ENCODE assay signal across 15 cellular contexts in genomic region chr20:25032065-25032477, GRCh38. TPM values are rescaled to one million over a fixed set of nuclear protein-coding genes. Genes with fewer than 3 reads are reported as not detected.
DNase-seq lines count a peak whose midpoint lies in the region; TF ChIP-seq lines count a peak whose summit lies in the region.
"Had no signal": no experiment of that assay in that cellular context is flagged by ENCODE, and none has a peak within 500 bp of the region (broad histone marks: within the 10 kb centered on the region; RNA-seq: fewer than 3 reads in every experiment).

No MANE protein-coding gene starts in this region.

- H3K36me3 Mint-ChIP-seq in mesothelial cell of epicardium = no peaks in the 10 kb centered on the region

- no peak overlapping the region for H3K4me3 Mint-ChIP-seq in mesothelial cell of epicardium
- H3K4me3 Mint-ChIP-seq: activated naive CD4-positive, alpha-beta T cell treated with anti-CD3 and anti-CD28 coated beads for 36 hours; CD14-positive monocyte; stimulated activated memory B cell treated with anti-CD40 and anti-IgM and Interleukin-4, amounts not matched to agents 10 μg/mL and 1 μg/mL and 100 μg/mL, for 72 hours had no signal

- no peaks in the 10 kb centered on the region for H3K9me3 Mint-ChIP-seq in mesothelial cell of epicardium
- H3K9me3 Mint-ChIP-seq: activated naive CD4-positive, alpha-beta T cell treated with anti-CD3 and anti-CD28 coated beads for 36 hours; CD14-positive monocyte; stimulated activated memory B cell treated with anti-CD40 and anti-IgM and Interleukin-4, amounts not matched to agents 10 μg/mL and 1 μg/mL and 100 μg/mL, for 72 hours had no signal

- H3K27me3 ChIP-seq in ectodermal cell (ENCODE audit: control insufficient read depth, insufficient read depth, low read length, poor library complexity, severe bottlenecking) (no peaks in the 10 kb centered on the region), stomach (no peaks in the 10 kb centered on the region)

- H3K9me3 ChIP-seq in ectodermal cell (ENCODE audit: control insufficient read depth, low read length) (no peaks in the 10 kb centered on the region), stomach (no peaks in the 10 kb centered on the region)

- intact Hi-C loops in stomach (cut with DNase I; ENCODE audit: low total_unique reads) = no loop called here

- 93 to 95% methylated on average over 16 of the region's 16 CpGs for WGBS in ectodermal cell, 2 experiments
- 87 to 98% (median 92%) methylated on average over 16 of the region's 16 CpGs for WGBS in stomach, 5 donors

- H3K4me1 ChIP-seq in ectodermal cell (ENCODE audit: control insufficient read depth, insufficient read depth, low read length) (peaks cover 5% of the 10 kb centered on the region), stomach (peaks cover 48 to 69% (median 57%) of the 10 kb centered on the region in 4 donors)

- peaks cover 50% of the 10 kb centered on the region for H3K4me1 Mint-ChIP-seq in mesothelial cell of epicardium

- H3K4me3 ChIP-seq in ectodermal cell (ENCODE audit: insufficient read depth, low read depth, low read length) (no peak overlapping the region), stomach (no peak overlapping the region)

- H3K27ac ChIP-seq in ectodermal cell (ENCODE audit: insufficient read depth, low read depth, low read length, poor library complexity, severe bottlenecking) (peak overlapping the region; percentile 72), stomach (peak overlapping the region; percentile 1 to 84 (median 77))

- no peak for TF ChIP-seq EP300 in stomach (IDR thresholded peaks at IDR 0.05)

- peak overlapping the region; percentile 71 for H3K27ac Mint-ChIP-seq in mesothelial cell of epicardium
- H3K27ac Mint-ChIP-seq: activated naive CD4-positive, alpha-beta T cell treated with anti-CD3 and anti-CD28 coated beads for 36 hours; CD14-positive monocyte had no signal

- TF ChIP-seq POLR2A in stomach (IDR thresholded peaks at IDR 0.05) = no peak

- no peak for TF ChIP-seq CTCF in mesothelial cell of epicardium (IDR thresholded peaks at IDR 0.05; ENCODE audit: unreplicated experiment)
- TF ChIP-seq CTCF in stomach (IDR thresholded peaks at IDR 0.05) = no peak

- H3K36me3 ChIP-seq in ectodermal cell (ENCODE audit: control insufficient read depth, insufficient read depth, low read length) (no peaks in the 10 kb centered on the region), stomach (peaks cover 0 to 27% (median 25%) of the 10 kb centered on the region in 4 donors)

- peak; percentile 63 for DNase-seq in RPMI7951 (ENCODE audit: low read depth)
- no peak for DNase-seq in mesothelial cell of epicardium (ENCODE audit: low spot score in 2 of 2, unreplicated experiment in 2 of 2)
- DNase-seq in stomach = no peak
- DNase-seq in NCI-H524 treated with DMSO at 0.1 percent for 48 hours (lab: John Stamatoyannopoulos, UW) = no peak
- DNase-seq in cortex of kidney (lab: John Stamatoyannopoulos, UW) = no peak
- DNase-seq in NCI-H446 (lab: John Stamatoyannopoulos, UW) = no peak
- no peak for DNase-seq in DMS79 (lab: John Stamatoyannopoulos, UW)
- DNase-seq: activated CD8-positive, alpha-beta memory T cell treated with anti-CD3 and anti-CD28 coated beads for 24 hours; activated naive CD4-positive, alpha-beta T cell treated with anti-CD3 and anti-CD28 coated beads for 36 hours; kidney glomerular epithelial cell; NCI-H1105 had no signal

- peaks cover 18% of the 10 kb centered on the region for H3K27me3 Mint-ChIP-seq in mesothelial cell of epicardium (ENCODE audit: low read depth)
- H3K27me3 Mint-ChIP-seq: stimulated activated memory B cell treated with anti-CD40 and anti-IgM and Interleukin-4, amounts not matched to agents 10 μg/mL and 1 μg/mL and 100 μg/mL, for 72 hours had no signal

RNA-seq across cellular contexts. Expression of gene ACSS1, which starts 25.9 kb away (rescaled TPM):
- 1.6 and 2.0 TPM in 2 replicates for total RNA-seq in RPMI7951 (2014; rRNA removed; shearing (Covaris generic))
- 0.48 TPM for polyA plus RNA-seq in ectodermal cell (2013, experiment 1 of 4)
- 0.52 TPM for polyA plus RNA-seq in ectodermal cell (2013, experiment 2 of 4)
- 0.48 TPM for polyA plus RNA-seq in ectodermal cell (2013, experiment 3 of 4)
- 0.49 TPM for polyA plus RNA-seq in ectodermal cell (2013, experiment 4 of 4)
- total RNA-seq in mesothelial cell of epicardium (4.0 to 5.2 TPM (median 4.8 TPM) in 3 replicates), stomach (100 to 1,000 TPM in 1 of 5 donors, 10 to 100 TPM in 3, 1 to 10 TPM in 1; 7.0 to 135 (median 35.6) TPM)
- 10 to 100 TPM; 35.3 to 37.7 (median 35.9) TPM for polyA plus RNA-seq in stomach

RNA-seq across cellular contexts. Expression of gene APMAP, which starts 39.5 kb away (rescaled TPM):
- total RNA-seq in RPMI7951 (2014; rRNA removed; shearing (Covaris generic)) = 214 and 236 TPM in 2 replicates
- 109 TPM for polyA plus RNA-seq in ectodermal cell (2013, experiment 1 of 4)
- 101 TPM for polyA plus RNA-seq in ectodermal cell (2013, experiment 2 of 4)
- 81.9 TPM for polyA plus RNA-seq in ectodermal cell (2013, experiment 3 of 4)
- 88.0 TPM for polyA plus RNA-seq in ectodermal cell (2013, experiment 4 of 4)
- total RNA-seq in mesothelial cell of epicardium (77.4 to 78.2 TPM (median 78.0 TPM) in 3 replicates), stomach (10 to 100 TPM; 12.3 to 55.6 (median 39.3) TPM)
- 10 to 100 TPM; 14.4 to 29.5 (median 24.8) TPM for polyA plus RNA-seq in stomach

RNA-seq across cellular contexts. Expression of gene VSX1, which starts 49.9 kb away (rescaled TPM):
- total RNA-seq in RPMI7951 (2014; rRNA removed; shearing (Covaris generic)) = 2.8 and 3.8 TPM in 2 replicates
- polyA plus RNA-seq in ectodermal cell (2013, experiment 1 of 4) = not detected
- polyA plus RNA-seq in ectodermal cell (2013, experiment 2 of 4) = 0.12 TPM
- polyA plus RNA-seq in ectodermal cell (2013, experiment 3 of 4) = 0.27 TPM
- 0.24 TPM for polyA plus RNA-seq in ectodermal cell (2013, experiment 4 of 4)
- not detected in 3 replicates for total RNA-seq in mesothelial cell of epicardium
- not detected for total RNA-seq in stomach
- under 1 TPM in 1 of 3 donors, not detected in 2; 0.05 TPM for polyA plus RNA-seq in stomach
- total RNA-seq: activated naive CD4-positive, alpha-beta T cell treated with anti-CD3 and anti-CD28 coated beads for 36 hours; omental fat pad had no signal
- polyA plus RNA-seq: CD14-positive monocyte had no signal
